Comparison of ENCODE assay signal across 8 cellular contexts in the genomic region with DNA sequence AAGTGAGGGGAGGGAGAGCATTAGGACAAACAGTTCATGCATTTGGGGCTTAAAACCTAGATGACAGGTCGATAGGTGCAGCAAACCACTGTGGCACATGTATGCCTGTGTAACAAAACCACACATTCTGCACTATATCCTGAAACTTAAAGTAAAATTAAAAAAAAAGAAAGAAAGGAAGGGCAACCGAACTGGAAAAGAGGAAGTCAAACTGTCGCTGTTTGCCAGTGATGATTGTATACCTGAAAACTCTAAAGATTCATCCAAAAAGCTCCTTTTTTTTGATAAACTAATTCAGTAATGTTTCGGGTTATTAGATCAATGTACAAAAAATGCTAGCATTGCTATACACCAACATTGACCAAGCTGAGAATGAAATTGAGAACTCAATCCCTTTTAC.
"Had no signal": no experiment of that assay in that cellular context is flagged by ENCODE, and none has a peak within 500 bp of the region (broad histone marks: within the 10 kb centered on the region; RNA-seq: fewer than 3 reads in every experiment).

No MANE protein-coding gene starts in this region.

- ATAC-seq: GM23338 had no signal

- FAIRE-seq: H1, H54, HTR-8/SVneo had no signal

- DNase-seq: H9, HCEC 1CT, IMR-90, KBM-7 had no signal
